In genomic region chr16:57462209-57462977, GRCh38 we compare ENCODE assay signal across 7 cellular contexts. TPM values are rescaled to one million over a fixed set of nuclear protein-coding genes. Genes with fewer than 3 reads are reported as not detected.
DNase-seq lines count a peak whose midpoint lies in the region; ATAC-seq and TF ChIP-seq lines count a peak whose summit lies in the region.

Gene POLR2C (plus strand): TSS chr16:57462679. CDS start chr16:57462725, 46 bp downstream.

- peak; percentile 81 for TF ChIP-seq CTCF in astrocyte of the cerebellum (IDR thresholded peaks at IDR 0.05; ENCODE audit: low read depth, low read length, missing control alignments)

- H3K4me3 ChIP-seq in astrocyte of the cerebellum (ENCODE audit: low read depth, low read length), result peak within 1 kb of the TSS; percentile 91

- TF ChIP-seq POLR2A in GM15510 (IDR thresholded peaks at IDR 0.05; ENCODE audit: borderline replicate concordance, extremely low read depth, insufficient read length), result peak; percentile 98

- intact Hi-C loops in sciatic nerve (cut with DNase I), result no loop called here

- ATAC-seq in HG02852 (IDR thresholded peaks at IDR 0.05; ENCODE audit: unreplicated experiment), result peak; percentile 92
- peak; percentile 95 for ATAC-seq in sciatic nerve

- DNase-seq in NCI-H1694 (lab: John Stamatoyannopoulos, UW) (peak; percentile 44), T-helper 9 cell (peak; percentile 96), astrocyte of the cerebellum (ENCODE audit: low read depth) (peak; percentile 68), hippocampal formation (lab: John Stamatoyannopoulos, UW) (peak; percentile 63 to 78), sciatic nerve (ENCODE audit: low spot score) (peak; percentile 92)

- in situ Hi-C loops in astrocyte of the cerebellum (cut with HindIII; ENCODE audit: low sequenced_read_pairs), result no loop called here

RNA-seq across cellular contexts. Expression of gene POLR2C, which starts in this region (rescaled TPM):
- 42.6 TPM for total RNA-seq in sciatic nerve

Comparison
In these comparisons a context has a peak if more than half of its experiments do, and no peak if none do; other contexts are left out.
1. Peak in every context shown above with its lines: DNase-seq, ATAC-seq and H3K4me3 ChIP-seq.
2. DNase-seq: peak in every context shown above with its lines; median percentile 96 in T-helper 9 cell; 92 in sciatic nerve; 70 in hippocampal formation; 68 in astrocyte of the cerebellum; 44 in NCI-H1694.